ENCODE assay signal across 23 cellular contexts in genomic region chr11:122563761-122564160, GRCh38.
"Had no signal": no experiment of that assay in that cellular context is flagged by ENCODE, and none has a peak within 500 bp of the region (broad histone marks: within the 10 kb centered on the region; RNA-seq: fewer than 3 reads in every experiment).

No MANE protein-coding gene starts in this region.

- H3K27ac Mint-ChIP-seq: IgD-negative memory B cell had no signal

- H3K27ac ChIP-seq: KMS-11, RWPE1 had no signal

- H3K9me2 ChIP-seq: SK-N-SH had no signal

- ATAC-seq: K562, Panc1, PC-3 had no signal

- DNase-seq: Kasumi-1, MV-4-11, NCI-H1048, NCI-H1105, NCI-H1417, NCI-H1436 treated with DMSO at 0.1 percent for 48 hours, NCI-H1694, NCI-H187 treated with DMSO at 0.1 percent for 48 hours, NCI-H2029 treated with DMSO at 0.1 percent for 48 hours, NCI-H2171 treated with DMSO at 0.1 percent for 48 hours, NCI-H345, NCI-H524, NCI-H526 treated with DMSO at 0.1 percent for 48 hours, NCI-H748 treated with DMSO at 0.1 percent for 48 hours, PC-3, SHP77, SK-N-SH, SW 1271 had no signal

- H3K4me3 ChIP-seq: K562 had no signal

- H3K9ac ChIP-seq: KMS-11, SK-N-SH had no signal

- H3K9me3 ChIP-seq: SK-N-SH had no signal

- H3K4me2 ChIP-seq: KMS-11, SK-N-SH had no signal

- H3K36me3 Mint-ChIP-seq: IgD-negative memory B cell had no signal

- H3K4me1 Mint-ChIP-seq: IgD-negative memory B cell had no signal
